In the genomic region with DNA sequence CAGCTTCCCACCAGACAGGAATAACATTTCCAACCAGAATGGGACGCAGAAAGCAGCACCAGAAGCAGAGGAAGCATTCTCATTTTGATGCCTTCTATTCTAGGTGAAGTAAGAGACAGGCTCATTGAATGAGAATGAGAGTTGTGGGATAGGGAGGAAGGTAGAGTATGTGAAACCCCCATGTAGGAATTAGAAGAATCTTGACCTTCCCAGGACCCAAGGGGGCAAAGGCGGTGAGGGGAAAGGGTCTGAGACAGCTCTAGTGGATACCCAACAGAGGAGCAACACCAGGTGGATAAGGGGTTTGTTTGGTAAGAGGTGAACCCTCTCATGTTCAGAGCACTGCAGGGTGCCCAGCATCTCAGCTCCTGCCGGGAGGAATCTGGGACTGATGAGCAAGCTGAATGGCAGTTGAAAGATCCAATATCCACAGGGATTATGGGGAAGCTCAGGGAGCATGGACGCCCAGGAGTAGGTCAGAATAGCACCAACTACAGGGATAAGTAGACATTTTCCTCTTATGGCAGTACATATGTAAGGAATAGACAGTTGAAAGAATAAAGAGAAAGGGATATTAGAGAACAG, we compare ENCODE assay signal across 27 cellular contexts.
DNase-seq lines count a peak whose midpoint lies in the region; ATAC-seq and TF ChIP-seq lines count a peak whose summit lies in the region.
"Had no signal": no experiment of that assay in that cellular context is flagged by ENCODE, and none has a peak within 500 bp of the region (broad histone marks: within the 10 kb centered on the region; RNA-seq: fewer than 3 reads in every experiment).

No MANE protein-coding gene starts in this region.

- 88 to 100% methylated on average over 2 to 4 of the region's 4 CpGs for WGBS in transverse colon (ENCODE audit: low coverage in 1 of 2), 2 donors

- H3K36me3 ChIP-seq in NT2/D1 (ENCODE audit: insufficient read depth, insufficient read length, low read length) (no peaks in the 10 kb centered on the region), transverse colon (no peaks in the 10 kb centered on the region)
- H3K36me3 ChIP-seq in effector memory CD4-positive, alpha-beta T cell (ENCODE audit: control insufficient read depth, insufficient read depth, low read length): no peaks in the 10 kb centered on the region
- H3K36me3 ChIP-seq: uterus had no signal

- H3K9ac ChIP-seq in NT2/D1 (ENCODE audit: insufficient read length, low read depth): no peak overlapping the region

- ATAC-seq in stimulated activated naive B cell treated with anti-CD40 and anti-IgM and Interleukin-4, amounts not matched to agents 10 μg/mL and 1 μg/mL and 100 μg/mL, for 72 hours (replicated peaks): no peak
- ATAC-seq: stimulated activated naive CD8-positive, alpha-beta T cell treated with anti-CD3 and anti-CD28 coated beads, Interleukin-15, Interleukin-2, amounts not matched to agents 100 U/mL and 50 U/mL, for 24 hours had no signal

- no peaks in the 10 kb centered on the region for H3K27me3 Mint-ChIP-seq in activated naive CD8-positive, alpha-beta T cell
- no peaks in the 10 kb centered on the region for H3K27me3 Mint-ChIP-seq in activated naive CD8-positive, alpha-beta T cell treated with anti-CD3 and anti-CD28 coated beads for 36 hours
- H3K27me3 Mint-ChIP-seq in immature natural killer cell (ENCODE audit: low read depth in 3 of 3): no peaks in the 10 kb centered on the region
- H3K27me3 Mint-ChIP-seq in stimulated activated naive B cell treated with anti-CD40 and anti-IgM and Interleukin-4, amounts not matched to agents 10 μg/mL and 1 μg/mL and 100 μg/mL, for 72 hours: no peaks in the 10 kb centered on the region
- no peaks in the 10 kb centered on the region for H3K27me3 Mint-ChIP-seq in activated T-helper 2 cell treated with anti-CD3 and anti-CD28 coated beads, Interferon-gamma antibody, Interleukin-2, Interleukin-4, amounts not matched to agents 10 μg/mL and 5 μg/mL and 100 μg/mL, durations not matched to agents 14 hours and 24 hours and 36 hours (ENCODE audit: low read depth)

- TF ChIP-seq EP300 in transverse colon (IDR thresholded peaks at IDR 0.05; ENCODE audit: low read depth): no peak

- H3K27ac ChIP-seq in transverse colon: no peak overlapping the region
- H3K27ac ChIP-seq in effector memory CD4-positive, alpha-beta T cell (ENCODE audit: insufficient read depth, low read length, poor library complexity, severe bottlenecking): no peak overlapping the region
- H3K27ac ChIP-seq: SK-N-MC, testis, uterus had no signal

- H3K9me3 Mint-ChIP-seq in activated naive CD8-positive, alpha-beta T cell (ENCODE audit: low read depth): peaks cover 5% of the 10 kb centered on the region
- H3K9me3 Mint-ChIP-seq in activated naive CD8-positive, alpha-beta T cell treated with anti-CD3 and anti-CD28 coated beads for 36 hours: peaks cover 10% of the 10 kb centered on the region
- H3K9me3 Mint-ChIP-seq in immature natural killer cell: no peaks in the 10 kb centered on the region
- peaks cover 2 to 5% of the 10 kb centered on the region in 2 donors for H3K9me3 Mint-ChIP-seq in stimulated activated naive B cell treated with anti-CD40 and anti-IgM and Interleukin-4, amounts not matched to agents 10 μg/mL and 1 μg/mL and 100 μg/mL, for 72 hours
- H3K9me3 Mint-ChIP-seq in activated T-helper 2 cell treated with anti-CD3 and anti-CD28 coated beads, Interferon-gamma antibody, Interleukin-2, Interleukin-4, amounts not matched to agents 10 μg/mL and 5 μg/mL and 100 μg/mL, durations not matched to agents 14 hours and 24 hours and 36 hours: peaks cover 4% of the 10 kb centered on the region

- H3K9me3 ChIP-seq in NT2/D1 (ENCODE audit: insufficient read depth, low read length) (no peaks in the 10 kb centered on the region), transverse colon (no peaks in the 10 kb centered on the region)
- no peaks in the 10 kb centered on the region for H3K9me3 ChIP-seq in effector memory CD4-positive, alpha-beta T cell (ENCODE audit: control insufficient read depth, low read length)
- H3K9me3 ChIP-seq: testis, uterus had no signal

- H3K4me1 ChIP-seq in NT2/D1 (ENCODE audit: insufficient read depth, insufficient read length): no peaks in the 10 kb centered on the region
- H3K4me1 ChIP-seq in transverse colon: no peaks in the 10 kb centered on the region
- peaks cover 3% of the 10 kb centered on the region for H3K4me1 ChIP-seq in effector memory CD4-positive, alpha-beta T cell (ENCODE audit: control insufficient read depth, insufficient read depth, low read length, poor library complexity, severe bottlenecking)
- H3K4me1 ChIP-seq: testis, uterus had no signal

- peaks cover 48% of the 10 kb centered on the region for H3K4me1 Mint-ChIP-seq in activated naive CD8-positive, alpha-beta T cell (ENCODE audit: low read depth)
- H3K4me1 Mint-ChIP-seq in activated naive CD8-positive, alpha-beta T cell treated with anti-CD3 and anti-CD28 coated beads for 36 hours: peaks cover 9% of the 10 kb centered on the region
- peaks cover 76 to 85% of the 10 kb centered on the region in 2 donors for H3K4me1 Mint-ChIP-seq in immature natural killer cell
- H3K4me1 Mint-ChIP-seq in stimulated activated naive B cell treated with anti-CD40 and anti-IgM and Interleukin-4, amounts not matched to agents 10 μg/mL and 1 μg/mL and 100 μg/mL, for 72 hours: peaks cover 26 to 53% of the 10 kb centered on the region in 2 donors
- H3K4me1 Mint-ChIP-seq in activated T-helper 2 cell treated with anti-CD3 and anti-CD28 coated beads, Interferon-gamma antibody, Interleukin-2, Interleukin-4, amounts not matched to agents 10 μg/mL and 5 μg/mL and 100 μg/mL, durations not matched to agents 14 hours and 24 hours and 36 hours (ENCODE audit: low read depth): no peaks in the 10 kb centered on the region
- H3K4me1 Mint-ChIP-seq: neural crest cell had no signal

- in situ Hi-C loops in transverse colon (cut with MboI; ENCODE audit: low pct_ligation_motif_present in 1 of 4, low pct_unique_long_range_greater_than_20kb in 1 of 4, low sequenced_read_pairs in 3 of 4): no loop called here

- no peaks in the 10 kb centered on the region for H3K27me3 ChIP-seq in NT2/D1 (ENCODE audit: insufficient read depth, insufficient read length)
- no peaks in the 10 kb centered on the region for H3K27me3 ChIP-seq in transverse colon
- no peaks in the 10 kb centered on the region for H3K27me3 ChIP-seq in effector memory CD4-positive, alpha-beta T cell (replicated peaks; ENCODE audit: control insufficient read depth, insufficient read depth, low read length, poor library complexity, severe bottlenecking)
- H3K27me3 ChIP-seq: testis, uterus had no signal

- no peak for TF ChIP-seq CTCF in transverse colon (IDR thresholded peaks at IDR 0.05)

- no peak for TF ChIP-seq POLR2A in transverse colon (IDR thresholded peaks at IDR 0.05)

- intact Hi-C loops in transverse colon (cut with DNase I; ENCODE audit: low total_unique reads): no loop called here
- intact Hi-C loops in activated T-helper 2 cell treated with anti-CD3 and anti-CD28 coated beads, Interferon-gamma antibody, Interleukin-2, Interleukin-4, amounts not matched to agents 10 μg/mL and 5 μg/mL and 100 μg/mL, durations not matched to agents 14 hours and 24 hours and 36 hours (cut with micrococcal nuclease): no loop called here

- peak overlapping the region; percentile 25 for H3K27ac Mint-ChIP-seq in activated naive CD8-positive, alpha-beta T cell
- H3K27ac Mint-ChIP-seq in activated naive CD8-positive, alpha-beta T cell treated with anti-CD3 and anti-CD28 coated beads for 36 hours: no peak overlapping the region
- H3K27ac Mint-ChIP-seq in immature natural killer cell: peak overlapping the region in 5 of 6 donors; percentile 2 to 79 (median 16)
- H3K27ac Mint-ChIP-seq in stimulated activated naive B cell treated with anti-CD40 and anti-IgM and Interleukin-4, amounts not matched to agents 10 μg/mL and 1 μg/mL and 100 μg/mL, for 72 hours: peak overlapping the region; percentile 5
- no peak overlapping the region for H3K27ac Mint-ChIP-seq in activated T-helper 2 cell treated with anti-CD3 and anti-CD28 coated beads, Interferon-gamma antibody, Interleukin-2, Interleukin-4, amounts not matched to agents 10 μg/mL and 5 μg/mL and 100 μg/mL, durations not matched to agents 14 hours and 24 hours and 36 hours
- H3K27ac Mint-ChIP-seq: HFFc6 had no signal

- H3K36me3 Mint-ChIP-seq in activated naive CD8-positive, alpha-beta T cell: peaks cover 15% of the 10 kb centered on the region
- peaks cover 33% of the 10 kb centered on the region for H3K36me3 Mint-ChIP-seq in activated naive CD8-positive, alpha-beta T cell treated with anti-CD3 and anti-CD28 coated beads for 36 hours
- H3K36me3 Mint-ChIP-seq in immature natural killer cell: no peaks in the 10 kb centered on the region
- peaks cover 13 to 16% of the 10 kb centered on the region in 2 donors for H3K36me3 Mint-ChIP-seq in stimulated activated naive B cell treated with anti-CD40 and anti-IgM and Interleukin-4, amounts not matched to agents 10 μg/mL and 1 μg/mL and 100 μg/mL, for 72 hours
- H3K36me3 Mint-ChIP-seq in activated T-helper 2 cell treated with anti-CD3 and anti-CD28 coated beads, Interferon-gamma antibody, Interleukin-2, Interleukin-4, amounts not matched to agents 10 μg/mL and 5 μg/mL and 100 μg/mL, durations not matched to agents 14 hours and 24 hours and 36 hours (ENCODE audit: low read depth): peaks cover 15% of the 10 kb centered on the region

- H3K4me3 Mint-ChIP-seq in activated naive CD8-positive, alpha-beta T cell: no peak overlapping the region
- no peak overlapping the region for H3K4me3 Mint-ChIP-seq in activated naive CD8-positive, alpha-beta T cell treated with anti-CD3 and anti-CD28 coated beads for 36 hours
- no peak overlapping the region for H3K4me3 Mint-ChIP-seq in immature natural killer cell
- no peak overlapping the region for H3K4me3 Mint-ChIP-seq in stimulated activated naive B cell treated with anti-CD40 and anti-IgM and Interleukin-4, amounts not matched to agents 10 μg/mL and 1 μg/mL and 100 μg/mL, for 72 hours
- H3K4me3 Mint-ChIP-seq in activated T-helper 2 cell treated with anti-CD3 and anti-CD28 coated beads, Interferon-gamma antibody, Interleukin-2, Interleukin-4, amounts not matched to agents 10 μg/mL and 5 μg/mL and 100 μg/mL, durations not matched to agents 14 hours and 24 hours and 36 hours (ENCODE audit: low read depth): no peak overlapping the region
- H3K4me3 Mint-ChIP-seq: HFFc6, neural crest cell had no signal

- H3K4me3 ChIP-seq in NT2/D1 (ENCODE audit: insufficient read length, low read depth): no peak overlapping the region
- no peak overlapping the region for H3K4me3 ChIP-seq in transverse colon
- H3K4me3 ChIP-seq in effector memory CD4-positive, alpha-beta T cell (ENCODE audit: insufficient read depth, low read depth, low read length, poor library complexity, severe bottlenecking): no peak overlapping the region
- H3K4me3 ChIP-seq: SK-N-MC, testis, uterus had no signal

- DNase-seq in activated naive CD8-positive, alpha-beta T cell treated with anti-CD3 and anti-CD28 coated beads for 36 hours: no peak
- DNase-seq in NT2/D1 (ENCODE audit: low read depth, low spot score) (peak; percentile 18), immature natural killer cell (no peak), transverse colon (no peak)
- DNase-seq in stimulated activated naive B cell treated with anti-CD40 and anti-IgM and Interleukin-4, amounts not matched to agents 10 μg/mL and 1 μg/mL and 100 μg/mL, for 72 hours: no peak
- DNase-seq in activated T-helper 2 cell treated with anti-CD3 and anti-CD28 coated beads, Interferon-gamma antibody, Interleukin-2, Interleukin-4, amounts not matched to agents 10 μg/mL and 5 μg/mL and 100 μg/mL, durations not matched to agents 14 hours and 24 hours and 36 hours (ENCODE audit: low spot score): no peak
- no peak for DNase-seq in effector memory CD4-positive, alpha-beta T cell
- DNase-seq: 8988T; activated CD4-positive, alpha-beta T cell treated with anti-CD3 and anti-CD28 coated beads for 1 hour; activated effector memory CD4-positive, alpha-beta T cell treated with Interleukin-2 at 50 U/mL for 16 hours; activated T-cell treated with anti-CD3 and anti-CD28 coated beads for 4 hours; central memory CD4-positive, alpha-beta T cell; dermis blood vessel endothelial cell; DMS153; HFFc6; Kasumi-1; kidney; midbrain; NCI-H146; NCI-H446; stimulated activated naive CD8-positive, alpha-beta T cell treated with anti-CD3 and anti-CD28 coated beads, Interleukin-15, Interleukin-2, amounts not matched to agents 100 U/mL and 50 U/mL, for 24 hours; T-helper 2 cell; testis; uterus had no signal

Comparison
In these comparisons a context has a peak if more than half of its experiments do, and no peak if none do; other contexts are left out.
1. H3K27ac Mint-ChIP-seq: peak in activated naive CD8-positive, alpha-beta T cell (single experiment), immature natural killer cell (5 of 6) and stimulated activated naive B cell treated with anti-CD40 and anti-IgM and Interleukin-4, amounts not matched to agents 10 μg/mL and 1 μg/mL and 100 μg/mL, for 72 hours (single experiment); none in activated naive CD8-positive, alpha-beta T cell treated with anti-CD3 and anti-CD28 coated beads for 36 hours (single experiment) and activated T-helper 2 cell treated with anti-CD3 and anti-CD28 coated beads, Interferon-gamma antibody, Interleukin-2, Interleukin-4, amounts not matched to agents 10 μg/mL and 5 μg/mL and 100 μg/mL, durations not matched to agents 14 hours and 24 hours and 36 hours (single experiment).